ENCODE assay signal across 20 cellular contexts in the genomic region with DNA sequence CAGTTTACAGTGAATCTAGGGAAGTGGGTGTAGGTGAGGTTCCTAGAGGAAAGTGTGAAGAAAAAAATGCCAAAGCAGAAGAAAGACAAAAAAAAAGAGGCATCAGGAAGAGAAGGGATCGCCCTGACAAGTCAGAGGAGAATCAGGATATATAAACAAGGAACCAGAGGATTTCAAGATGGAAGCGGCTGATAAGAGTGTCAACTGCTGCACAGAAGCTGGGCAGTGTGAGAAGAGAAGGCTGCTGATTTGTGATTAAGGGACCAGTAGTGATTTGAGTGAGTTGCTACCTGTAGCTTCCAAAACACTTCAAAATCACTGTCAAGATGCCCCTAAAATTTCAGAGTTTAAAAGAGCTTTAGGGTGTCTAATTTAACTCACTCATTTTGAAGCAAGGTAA.
A peak's percentile ranks its signal among the peaks of the same experiment; 100 is the strongest.
DNase-seq lines count a peak whose midpoint lies in the region; ATAC-seq and TF ChIP-seq lines count a peak whose summit lies in the region.
"Had no signal": no experiment of that assay in that cellular context is flagged by ENCODE, and none has a peak within 500 bp of the region (broad histone marks: within the 10 kb centered on the region; RNA-seq: fewer than 3 reads in every experiment).

No MANE protein-coding gene starts in this region.

- H3K36me3 Mint-ChIP-seq in endothelial cell (ENCODE audit: low read depth, unreplicated experiment) (peaks cover 13% of the 10 kb centered on the region), neural progenitor cell (peaks cover 13% of the 10 kb centered on the region)

- H3K4me3 ChIP-seq in neural progenitor cell (no peak overlapping the region), left lung (no peak overlapping the region), H7 (ENCODE audit: insufficient read depth, low read depth, low read length) (no peak overlapping the region)
- H3K4me3 ChIP-seq: SK-N-MC had no signal

- H3K4me1 Mint-ChIP-seq in endothelial cell (ENCODE audit: unreplicated experiment) (peaks cover 43% of the 10 kb centered on the region), neural progenitor cell (peaks cover 2% of the 10 kb centered on the region)

- no peaks in the 10 kb centered on the region for H3K79me2 ChIP-seq in neural progenitor cell (ENCODE audit: low read depth)

- no peaks in the 10 kb centered on the region for H3K9me3 Mint-ChIP-seq in endothelial cell (ENCODE audit: unreplicated experiment)
- no peaks in the 10 kb centered on the region for H3K9me3 Mint-ChIP-seq in neural progenitor cell
- H3K9me3 Mint-ChIP-seq: CD4-positive, alpha-beta T cell had no signal

- H3F3A ChIP-seq in neural progenitor cell (ENCODE audit: low read depth), result no peaks in the 10 kb centered on the region

- peaks cover 16% of the 10 kb centered on the region for H3K4me1 ChIP-seq in neural progenitor cell
- no peaks in the 10 kb centered on the region for H3K4me1 ChIP-seq in left lung

- no peaks in the 10 kb centered on the region for H3K9me3 ChIP-seq in neural progenitor cell (ENCODE audit: low read depth)
- no peaks in the 10 kb centered on the region for H3K9me3 ChIP-seq in left lung

- intact Hi-C loops in left lung (cut with DNase I), result no loop called here

- DNase-seq in EH (ENCODE audit: low read depth), result peak; percentile 21
- peak; percentile 6 for DNase-seq in KBM-7
- peak; percentile 30 for DNase-seq in endothelial cell (ENCODE audit: low spot score)
- no peak for DNase-seq in neural progenitor cell (ENCODE audit: low spot score)
- DNase-seq in left lung, result no peak
- DNase-seq in omental fat pad (ENCODE audit: low spot score), result no peak
- DNase-seq in H7, result no peak
- DNase-seq: ACHN; AML-193; CD4-positive, alpha-beta T cell; DMS53; NCI-H1048; NCI-H1436 treated with DMSO at 0.1 percent for 48 hours; NCI-H2081 treated with DMSO at 0.1 percent for 48 hours; NCI-H2227 treated with DMSO at 0.1 percent for 48 hours; NCI-H524 had no signal

- H2AFZ ChIP-seq in neural progenitor cell (replicated peaks), result no peak overlapping the region

- H3K9ac ChIP-seq in neural progenitor cell, result no peak overlapping the region
- H3K9ac ChIP-seq: KMS-11 had no signal

- no peak overlapping the region for H3K4me2 ChIP-seq in neural progenitor cell
- H3K4me2 ChIP-seq: KMS-11 had no signal

- in situ Hi-C loops in KBM-7 (cut with MboI; ENCODE audit: low pct_unique_long_range_greater_than_20kb, low sequenced_read_pairs), result no loop called here

- peak overlapping the region; percentile 22 for H3K4me3 Mint-ChIP-seq in endothelial cell (ENCODE audit: unreplicated experiment)
- no peak overlapping the region for H3K4me3 Mint-ChIP-seq in neural progenitor cell
- H3K4me3 Mint-ChIP-seq: CD4-positive, alpha-beta T cell had no signal

- H3K27ac ChIP-seq in neural progenitor cell, result peak overlapping the region; percentile 50
- H3K27ac ChIP-seq in left lung, result no peak overlapping the region
- H3K27ac ChIP-seq: KMS-11, SK-N-MC had no signal

- H3K36me3 ChIP-seq in neural progenitor cell, result no peaks in the 10 kb centered on the region
- peaks cover 0 to 8% of the 10 kb centered on the region in 2 donors for H3K36me3 ChIP-seq in left lung
- H3K36me3 ChIP-seq in H7 (replicated peaks; ENCODE audit: control insufficient read depth, insufficient read depth, low read length), result no peaks in the 10 kb centered on the region

- H3K27me3 ChIP-seq in neural progenitor cell (no peaks in the 10 kb centered on the region), left lung (no peaks in the 10 kb centered on the region), H7 (ENCODE audit: control insufficient read depth, insufficient read depth, low read length) (no peaks in the 10 kb centered on the region)

- H3K27me3 Mint-ChIP-seq in endothelial cell (ENCODE audit: unreplicated experiment) (peaks cover 5% of the 10 kb centered on the region), neural progenitor cell (ENCODE audit: insufficient read depth, low read depth) (peaks cover 6% of the 10 kb centered on the region)
- H3K27me3 Mint-ChIP-seq: CD4-positive, alpha-beta T cell had no signal

- TF ChIP-seq CTCF in endothelial cell (IDR thresholded peaks at IDR 0.05; ENCODE audit: unreplicated experiment) (no peak), neural progenitor cell (IDR thresholded peaks at IDR 0.05) (no peak), left lung (IDR thresholded peaks at IDR 0.05) (no peak), omental fat pad (IDR thresholded peaks at IDR 0.05) (no peak)

- no peaks in the 10 kb centered on the region for H4K20me1 ChIP-seq in neural progenitor cell (ENCODE audit: low read depth)

- H3K27ac Mint-ChIP-seq in endothelial cell (ENCODE audit: unreplicated experiment) (peak overlapping the region; percentile 90), neural progenitor cell (no peak overlapping the region)
- H3K27ac Mint-ChIP-seq: CD4-positive, alpha-beta T cell had no signal

- ATAC-seq in left lung (no peak), omental fat pad (ENCODE audit: low FRiP score) (no peak)
- ATAC-seq: HCT116, Panc1 had no signal

Comparison
In these comparisons a context has a peak if more than half of its experiments do, and no peak if none do; other contexts are left out.
1. DNase-seq: peak in EH (single experiment), KBM-7 (single experiment) and endothelial cell (single experiment); none in neural progenitor cell (single experiment), left lung (0 of 2), omental fat pad (single experiment) and H7 (single experiment).